Comparison of ENCODE assay signal across 19 cellular contexts in genomic region chr5:128613111-128613510, GRCh38.
"Had no signal": no experiment of that assay in that cellular context is flagged by ENCODE, and none has a peak within 500 bp of the region (broad histone marks: within the 10 kb centered on the region; RNA-seq: fewer than 3 reads in every experiment).

No MANE protein-coding gene starts in this region.

- H3K27me3 ChIP-seq: esophagus squamous epithelium, heart left ventricle, right lobe of liver, suprapubic skin, thyroid gland, upper lobe of left lung, uterus had no signal

- DNase-seq: effector memory CD8-positive, alpha-beta T cell; esophagus squamous epithelium; foreskin melanocyte; heart left ventricle; hypothalamus; kidney glomerular epithelial cell; naive thymus-derived CD4-positive, alpha-beta T cell; nephron progenitor cell; psoas muscle; retina; right lobe of liver; stimulated activated CD4-positive, alpha-beta T cell treated with anti-CD3 and anti-CD28 coated beads, Interleukin-4, amount 100 ng/mL, for 1 hour; stimulated activated CD8-positive, alpha-beta memory T cell treated with anti-CD3 and anti-CD28 coated beads, Interleukin-4, amount 100 ng/mL, for 48 hours; stimulated activated naive CD8-positive, alpha-beta T cell treated with anti-CD3 and anti-CD28 coated beads, Interleukin-15, Interleukin-2, amounts not matched to agents 100 U/mL and 50 U/mL, for 24 hours; thyroid gland; upper lobe of left lung; uterus had no signal

- H3K36me3 ChIP-seq: esophagus squamous epithelium, heart left ventricle, right lobe of liver, suprapubic skin, thyroid gland, upper lobe of left lung, uterus had no signal

- H3K4me1 ChIP-seq: esophagus squamous epithelium, heart left ventricle, psoas muscle, right lobe of liver, suprapubic skin, thyroid gland, upper lobe of left lung, uterus had no signal

- H3K27ac ChIP-seq: esophagus squamous epithelium, heart left ventricle, psoas muscle, right lobe of liver, suprapubic skin, thyroid gland, upper lobe of left lung, uterus had no signal

- ATAC-seq: effector memory CD8-positive, alpha-beta T cell; heart left ventricle; naive thymus-derived CD4-positive, alpha-beta T cell; psoas muscle; right lobe of liver; stimulated activated effector memory CD8-positive, alpha-beta T cell treated with anti-CD3 and anti-CD28 coated beads, Interleukin-12 subunit alpha, Interleukin-12 subunit beta, amount 100 ng/mL, for 72 hours; stimulated activated naive CD8-positive, alpha-beta T cell treated with anti-CD3 and anti-CD28 coated beads, Interleukin-15, Interleukin-2, amounts not matched to agents 100 U/mL and 50 U/mL, for 24 hours had no signal

- H3K9me3 ChIP-seq: psoas muscle, right lobe of liver, suprapubic skin, thyroid gland, uterus had no signal

- H3K4me3 ChIP-seq: esophagus squamous epithelium, heart left ventricle, psoas muscle, right lobe of liver, suprapubic skin, thyroid gland, upper lobe of left lung, uterus had no signal
